ENCODE assay signal across 1 cellular context in genomic region chr10:103890194-103890658, GRCh38.
TF ChIP-seq lines count a peak whose summit lies in the region.

No MANE protein-coding gene starts in this region.

TF ChIP-seq in GM23338, 12 proteins besides CTCF, POLR2A, EP300 and RAD21:
- TF ChIP-seq ZNF114 (CRISPR knock-in tag; IDR thresholded peaks at IDR 0.05), result no peak
- TF ChIP-seq JUNB (IDR thresholded peaks at IDR 0.05; ENCODE audit: unreplicated experiment), result no peak
- TF ChIP-seq CREB1 (CRISPR knock-in tag; IDR thresholded peaks at IDR 0.05; ENCODE audit: low read depth), result no peak
- TF ChIP-seq STAT1 (IDR thresholded peaks at IDR 0.05; ENCODE audit: unreplicated experiment), result no peak
- TF ChIP-seq REST (IDR thresholded peaks at IDR 0.05; ENCODE audit: unreplicated experiment), result no peak
- TF ChIP-seq EZH2 (IDR thresholded peaks at IDR 0.05; ENCODE audit: low read depth, unreplicated experiment), result no peak
- TF ChIP-seq ZNF462 (CRISPR knock-in tag; IDR thresholded peaks at IDR 0.05), result no peak
- no peak for TF ChIP-seq ZNF331 (CRISPR knock-in tag; IDR thresholded peaks at IDR 0.05; ENCODE audit: low read depth)
- no peak for TF ChIP-seq ETS1 (IDR thresholded peaks at IDR 0.05)
- no peak for TF ChIP-seq NANOG (IDR thresholded peaks at IDR 0.05; ENCODE audit: borderline replicate concordance)
- no peak for TF ChIP-seq EZH2phosphoT487 (IDR thresholded peaks at IDR 0.05; ENCODE audit: unreplicated experiment)
- no peak for TF ChIP-seq POLR2AphosphoS5 (IDR thresholded peaks at IDR 0.05; ENCODE audit: low read depth)
